In genomic region chr11:65576232-65576866, GRCh38 we compare ENCODE assay signal across 8 cellular contexts. TPM values are rescaled to one million over a fixed set of nuclear protein-coding genes. Genes with fewer than 3 reads are reported as not detected.
DNase-seq lines count a peak whose midpoint lies in the region; ATAC-seq and TF ChIP-seq lines count a peak whose summit lies in the region.

No MANE protein-coding gene starts in this region.

- H3K27ac Mint-ChIP-seq in mesothelial cell of epicardium = peak overlapping the region; percentile 25

- H3K27ac ChIP-seq in cardiac muscle cell (no peak overlapping the region), brain microvascular endothelial cell (peak overlapping the region; percentile 13)

- DNase-seq in cardiac muscle cell (ENCODE audit: low read depth in 1 of 2, low spot score in 1 of 2) = no peak
- DNase-seq in cardiac septum (ENCODE audit: low spot score) = no peak
- no peak for DNase-seq in brain microvascular endothelial cell
- no peak for DNase-seq in mesothelial cell of epicardium (ENCODE audit: low spot score in 2 of 2, unreplicated experiment in 2 of 2)
- DNase-seq in HPDE6-E6E7 (ENCODE audit: extremely low spot score) = no peak

- intact Hi-C loops in cardiac septum (cut with DNase I) = no loop called here

- peaks cover 18% of the 10 kb centered on the region for H3K4me1 ChIP-seq in cardiac muscle cell (ENCODE audit: low read depth)

- ATAC-seq in GM18870 (IDR thresholded peaks at IDR 0.05; ENCODE audit: unreplicated experiment) = no peak
- no peak for ATAC-seq in GM18498 (IDR thresholded peaks at IDR 0.05; ENCODE audit: unreplicated experiment)
- ATAC-seq in HG02870 (IDR thresholded peaks at IDR 0.05; ENCODE audit: unreplicated experiment) = no peak

- peaks cover 6% of the 10 kb centered on the region for H3K27me3 ChIP-seq in cardiac muscle cell
- no peaks in the 10 kb centered on the region for H3K27me3 ChIP-seq in brain microvascular endothelial cell (replicated peaks)

- peaks cover 3% of the 10 kb centered on the region for H3K36me3 Mint-ChIP-seq in mesothelial cell of epicardium

- H3K36me3 ChIP-seq in cardiac muscle cell (no peaks in the 10 kb centered on the region), brain microvascular endothelial cell (replicated peaks) (peaks cover 16% of the 10 kb centered on the region)

- H3K4me1 Mint-ChIP-seq in mesothelial cell of epicardium = peaks cover 41% of the 10 kb centered on the region

- no peak for TF ChIP-seq CTCF in cardiac muscle cell (IDR thresholded peaks at IDR 0.05; ENCODE audit: low read depth, low read length)
- TF ChIP-seq CTCF in brain microvascular endothelial cell (IDR thresholded peaks at IDR 0.05; ENCODE audit: low read depth, low read length, missing control alignments) = no peak
- no peak for TF ChIP-seq CTCF in mesothelial cell of epicardium (IDR thresholded peaks at IDR 0.05; ENCODE audit: unreplicated experiment)

- in situ Hi-C loops in brain microvascular endothelial cell (cut with HindIII; ENCODE audit: low pct_ligation_motif_present, low sequenced_read_pairs) = no loop called here

- peaks cover 9% of the 10 kb centered on the region for H3K27me3 Mint-ChIP-seq in mesothelial cell of epicardium (ENCODE audit: low read depth)

- H3K9me3 ChIP-seq in cardiac muscle cell (ENCODE audit: low read depth) = no peaks in the 10 kb centered on the region

- no peaks in the 10 kb centered on the region for H3K9me3 Mint-ChIP-seq in mesothelial cell of epicardium

- peak overlapping the region; percentile 66 for H3K4me3 Mint-ChIP-seq in mesothelial cell of epicardium

- H3K4me3 ChIP-seq in cardiac muscle cell (peak overlapping the region; percentile 45), brain microvascular endothelial cell (ENCODE audit: low read depth, low read length) (peak overlapping the region; percentile 58)

RNA-seq across cellular contexts. Expression of gene EHBP1L1, which starts 0.5 kb away (rescaled TPM):
- 14.9 and 50.5 TPM in 2 replicates for total RNA-seq in cardiac muscle cell
- 14.2 and 30.0 TPM in 2 replicates for polyA plus RNA-seq in cardiac muscle cell
- total RNA-seq in cardiac septum = 174 TPM
- total RNA-seq in mesothelial cell of epicardium = 30.4 to 35.2 TPM (median 33.8 TPM) in 3 replicates

RNA-seq across cellular contexts. Expression of gene FAM89B, which starts 4.0 kb away (rescaled TPM):
- total RNA-seq in cardiac muscle cell (42.9 and 71.8 TPM in 2 replicates), cardiac septum (47.4 TPM), mesothelial cell of epicardium (56.7 to 61.5 TPM (median 57.6 TPM) in 3 replicates)
- polyA plus RNA-seq in cardiac muscle cell = 96.0 and 132 TPM in 2 replicates

RNA-seq across cellular contexts. Expression of gene ZNRD2, which starts 6.1 kb away (rescaled TPM):
- total RNA-seq in cardiac muscle cell (56.6 and 57.4 TPM in 2 replicates), cardiac septum (28.3 TPM), mesothelial cell of epicardium (23.1 to 27.8 TPM (median 27.4 TPM) in 3 replicates)
- polyA plus RNA-seq in cardiac muscle cell = 55.7 and 70.5 TPM in 2 replicates

RNA-seq across cellular contexts. Expression of gene LTBP3, which starts 18.2 kb away (rescaled TPM):
- total RNA-seq in cardiac muscle cell (61.8 and 98.3 TPM in 2 replicates), cardiac septum (148 TPM), mesothelial cell of epicardium (314 to 333 TPM (median 318 TPM) in 3 replicates)
- 53.7 and 60.9 TPM in 2 replicates for polyA plus RNA-seq in cardiac muscle cell

RNA-seq across cellular contexts. Expression of gene KCNK7, which starts 19.3 kb away (rescaled TPM):
- total RNA-seq in cardiac muscle cell (0.25 TPM in 1 of 2 replicates, not detected in the other), cardiac septum (1.5 TPM), mesothelial cell of epicardium (0.95 to 2.4 TPM (median 1.7 TPM) in 3 replicates)
- polyA plus RNA-seq in cardiac muscle cell = not detected in 2 replicates
